1 cellular context compared by ENCODE assay signal in the genomic region with DNA sequence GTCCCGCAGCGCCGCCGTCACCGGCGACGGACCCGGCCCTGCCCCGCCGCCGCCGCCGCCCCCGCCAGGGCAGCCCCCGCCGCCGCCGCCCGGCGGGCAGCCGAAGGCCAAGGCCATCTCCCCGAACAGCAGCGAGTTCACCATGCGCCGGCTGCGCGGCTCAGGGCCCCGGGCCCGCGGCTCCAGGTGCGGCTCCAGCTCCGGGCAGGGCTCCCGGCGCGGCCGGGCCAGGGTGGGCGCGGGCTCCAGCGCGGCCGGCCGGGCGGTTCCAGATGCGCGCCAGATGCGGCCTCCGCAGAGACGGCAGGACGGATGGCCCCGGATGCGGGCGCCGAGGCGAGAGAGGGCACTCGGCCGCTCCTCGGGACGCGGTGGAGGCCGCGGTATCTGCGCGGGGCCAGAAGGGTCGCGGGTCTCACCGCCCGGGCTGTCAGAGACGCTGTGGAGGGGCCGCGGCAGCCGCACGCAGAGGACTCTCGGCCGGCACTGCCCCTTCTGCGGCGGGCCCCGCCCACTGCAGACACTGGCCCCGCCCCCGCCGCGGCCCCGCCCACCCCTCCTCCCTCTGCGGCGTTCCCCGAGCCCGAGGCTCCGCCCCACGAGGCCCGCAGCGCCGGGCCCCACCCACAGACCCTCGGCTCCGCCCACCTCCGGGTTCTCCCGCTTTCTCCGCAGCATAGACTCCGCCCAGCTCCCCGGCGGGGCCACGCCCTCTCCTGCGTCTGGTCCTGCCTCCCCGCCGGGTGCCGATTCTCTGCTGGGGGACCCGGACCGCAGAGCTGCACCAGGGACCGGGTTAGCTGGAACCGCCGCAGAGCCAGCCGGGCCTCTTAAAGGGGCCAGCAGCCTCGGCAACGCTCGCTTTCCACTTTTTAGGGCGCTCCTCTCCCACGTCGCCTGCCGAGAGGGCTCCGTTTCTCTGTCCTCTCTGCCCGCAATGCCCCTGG.
TF ChIP-seq lines count a peak whose summit lies in the region.

A gene (minus strand): TSS at position 488 of the 947 bp plus-strand sequence. CDS start 344 bp downstream, at position 144.

TF ChIP-seq in HepG2, 621 proteins besides CTCF, POLR2A, EP300 and RAD21 (continued from another document and continues in another):
- TF ChIP-seq, protein P1, sequence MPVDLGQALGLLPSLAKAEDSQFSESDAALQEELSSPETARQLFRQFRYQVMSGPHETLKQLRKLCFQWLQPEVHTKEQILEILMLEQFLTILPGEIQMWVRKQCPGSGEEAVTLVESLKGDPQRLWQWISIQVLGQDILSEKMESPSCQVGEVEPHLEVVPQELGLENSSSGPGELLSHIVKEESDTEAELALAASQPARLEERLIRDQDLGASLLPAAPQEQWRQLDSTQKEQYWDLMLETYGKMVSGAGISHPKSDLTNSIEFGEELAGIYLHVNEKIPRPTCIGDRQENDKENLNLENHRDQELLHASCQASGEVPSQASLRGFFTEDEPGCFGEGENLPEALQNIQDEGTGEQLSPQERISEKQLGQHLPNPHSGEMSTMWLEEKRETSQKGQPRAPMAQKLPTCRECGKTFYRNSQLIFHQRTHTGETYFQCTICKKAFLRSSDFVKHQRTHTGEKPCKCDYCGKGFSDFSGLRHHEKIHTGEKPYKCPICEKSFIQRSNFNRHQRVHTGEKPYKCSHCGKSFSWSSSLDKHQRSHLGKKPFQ (CRISPR knock-in tag; IDR thresholded peaks at IDR 0.05; ENCODE audit: insufficient replicate concordance) = peak; percentile 54
- TF ChIP-seq, protein P2, sequence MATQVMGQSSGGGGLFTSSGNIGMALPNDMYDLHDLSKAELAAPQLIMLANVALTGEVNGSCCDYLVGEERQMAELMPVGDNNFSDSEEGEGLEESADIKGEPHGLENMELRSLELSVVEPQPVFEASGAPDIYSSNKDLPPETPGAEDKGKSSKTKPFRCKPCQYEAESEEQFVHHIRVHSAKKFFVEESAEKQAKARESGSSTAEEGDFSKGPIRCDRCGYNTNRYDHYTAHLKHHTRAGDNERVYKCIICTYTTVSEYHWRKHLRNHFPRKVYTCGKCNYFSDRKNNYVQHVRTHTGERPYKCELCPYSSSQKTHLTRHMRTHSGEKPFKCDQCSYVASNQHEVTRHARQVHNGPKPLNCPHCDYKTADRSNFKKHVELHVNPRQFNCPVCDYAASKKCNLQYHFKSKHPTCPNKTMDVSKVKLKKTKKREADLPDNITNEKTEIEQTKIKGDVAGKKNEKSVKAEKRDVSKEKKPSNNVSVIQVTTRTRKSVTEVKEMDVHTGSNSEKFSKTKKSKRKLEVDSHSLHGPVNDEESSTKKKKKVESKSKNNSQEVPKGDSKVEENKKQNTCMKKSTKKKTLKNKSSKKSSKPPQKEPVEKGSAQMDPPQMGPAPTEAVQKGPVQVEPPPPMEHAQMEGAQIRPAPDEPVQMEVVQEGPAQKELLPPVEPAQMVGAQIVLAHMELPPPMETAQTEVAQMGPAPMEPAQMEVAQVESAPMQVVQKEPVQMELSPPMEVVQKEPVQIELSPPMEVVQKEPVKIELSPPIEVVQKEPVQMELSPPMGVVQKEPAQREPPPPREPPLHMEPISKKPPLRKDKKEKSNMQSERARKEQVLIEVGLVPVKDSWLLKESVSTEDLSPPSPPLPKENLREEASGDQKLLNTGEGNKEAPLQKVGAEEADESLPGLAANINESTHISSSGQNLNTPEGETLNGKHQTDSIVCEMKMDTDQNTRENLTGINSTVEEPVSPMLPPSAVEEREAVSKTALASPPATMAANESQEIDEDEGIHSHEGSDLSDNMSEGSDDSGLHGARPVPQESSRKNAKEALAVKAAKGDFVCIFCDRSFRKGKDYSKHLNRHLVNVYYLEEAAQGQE (IDR thresholded peaks at IDR 0.05; ENCODE audit: borderline replicate concordance in 1 of 2, low read depth in 1 of 2, low read length in 2 of 2) = 0 out of 4 replicates have a peak, but pooled peaks of 1 of the 2 experiments have one; percentile 17
- TF ChIP-seq, protein P3, sequence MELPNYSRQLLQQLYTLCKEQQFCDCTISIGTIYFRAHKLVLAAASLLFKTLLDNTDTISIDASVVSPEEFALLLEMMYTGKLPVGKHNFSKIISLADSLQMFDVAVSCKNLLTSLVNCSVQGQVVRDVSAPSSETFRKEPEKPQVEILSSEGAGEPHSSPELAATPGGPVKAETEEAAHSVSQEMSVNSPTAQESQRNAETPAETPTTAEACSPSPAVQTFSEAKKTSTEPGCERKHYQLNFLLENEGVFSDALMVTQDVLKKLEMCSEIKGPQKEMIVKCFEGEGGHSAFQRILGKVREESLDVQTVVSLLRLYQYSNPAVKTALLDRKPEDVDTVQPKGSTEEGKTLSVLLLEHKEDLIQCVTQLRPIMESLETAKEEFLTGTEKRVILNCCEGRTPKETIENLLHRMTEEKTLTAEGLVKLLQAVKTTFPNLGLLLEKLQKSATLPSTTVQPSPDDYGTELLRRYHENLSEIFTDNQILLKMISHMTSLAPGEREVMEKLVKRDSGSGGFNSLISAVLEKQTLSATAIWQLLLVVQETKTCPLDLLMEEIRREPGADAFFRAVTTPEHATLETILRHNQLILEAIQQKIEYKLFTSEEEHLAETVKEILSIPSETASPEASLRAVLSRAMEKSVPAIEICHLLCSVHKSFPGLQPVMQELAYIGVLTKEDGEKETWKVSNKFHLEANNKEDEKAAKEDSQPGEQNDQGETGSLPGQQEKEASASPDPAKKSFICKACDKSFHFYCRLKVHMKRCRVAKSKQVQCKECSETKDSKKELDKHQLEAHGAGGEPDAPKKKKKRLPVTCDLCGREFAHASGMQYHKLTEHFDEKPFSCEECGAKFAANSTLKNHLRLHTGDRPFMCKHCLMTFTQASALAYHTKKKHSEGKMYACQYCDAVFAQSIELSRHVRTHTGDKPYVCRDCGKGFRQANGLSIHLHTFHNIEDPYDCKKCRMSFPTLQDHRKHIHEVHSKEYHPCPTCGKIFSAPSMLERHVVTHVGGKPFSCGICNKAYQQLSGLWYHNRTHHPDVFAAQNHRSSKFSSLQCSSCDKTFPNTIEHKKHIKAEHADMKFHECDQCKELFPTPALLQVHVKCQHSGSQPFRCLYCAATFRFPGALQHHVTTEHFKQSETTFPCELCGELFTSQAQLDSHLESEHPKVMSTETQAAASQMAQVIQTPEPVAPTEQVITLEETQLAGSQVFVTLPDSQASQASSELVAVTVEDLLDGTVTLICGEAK (IDR thresholded peaks at IDR 0.05) = no peak
- TF ChIP-seq, protein P3 (CRISPR knock-in tag; IDR thresholded peaks at IDR 0.05) = no peak
- TF ChIP-seq KMT2A (CRISPR knock-in tag; IDR thresholded peaks at IDR 0.05) (no peak), ZSCAN30 (CRISPR knock-in tag; IDR thresholded peaks at IDR 0.05) (no peak), HOXA5 (CRISPR knock-in tag; IDR thresholded peaks at IDR 0.05) (peak; percentile 55; the same call in 1 of the 2 replicates), DNMT3B (CRISPR knock-in tag; conservative IDR thresholded peaks at IDR 0.05) (no peak), ZNF569 (CRISPR knock-in tag; IDR thresholded peaks at IDR 0.05; ENCODE audit: borderline replicate concordance) (no peak), ATF7-NPFF (CRISPR knock-in tag; IDR thresholded peaks at IDR 0.05; ENCODE audit: low read depth) (peak; percentile 49; the same call in 1 of the 2 replicates), MEF2D (CRISPR knock-in tag; IDR thresholded peaks at IDR 0.05) (no peak), AKAP8 (CRISPR knock-in tag; IDR thresholded peaks at IDR 0.05) (no peak), RBM39 (IDR thresholded peaks at IDR 0.05; ENCODE audit: low read depth, low read length, poor library complexity, severe bottlenecking) (no peak), CHCHD3 (CRISPR knock-in tag; IDR thresholded peaks at IDR 0.05) (no peak), ZNF761 (CRISPR knock-in tag; conservative IDR thresholded peaks at IDR 0.05) (0 out of 2 replicates have a peak, but pooled peaks have one; percentile 3), ZFAT (CRISPR knock-in tag; conservative IDR thresholded peaks at IDR 0.05) (0 out of 2 replicates have a peak, but pooled peaks have one; percentile 60), RNF2 (conservative IDR thresholded peaks at IDR 0.05; ENCODE audit: low read depth) (0 out of 2 replicates have a peak, but pooled peaks have one; percentile 21), RFXAP (CRISPR knock-in tag; IDR thresholded peaks at IDR 0.05; ENCODE audit: borderline replicate concordance) (no peak), KLF12 (CRISPR knock-in tag; IDR thresholded peaks at IDR 0.05; ENCODE audit: borderline replicate concordance) (0 out of 2 replicates have a peak, but pooled peaks have one; percentile 31)
- TF ChIP-seq, protein P4, sequence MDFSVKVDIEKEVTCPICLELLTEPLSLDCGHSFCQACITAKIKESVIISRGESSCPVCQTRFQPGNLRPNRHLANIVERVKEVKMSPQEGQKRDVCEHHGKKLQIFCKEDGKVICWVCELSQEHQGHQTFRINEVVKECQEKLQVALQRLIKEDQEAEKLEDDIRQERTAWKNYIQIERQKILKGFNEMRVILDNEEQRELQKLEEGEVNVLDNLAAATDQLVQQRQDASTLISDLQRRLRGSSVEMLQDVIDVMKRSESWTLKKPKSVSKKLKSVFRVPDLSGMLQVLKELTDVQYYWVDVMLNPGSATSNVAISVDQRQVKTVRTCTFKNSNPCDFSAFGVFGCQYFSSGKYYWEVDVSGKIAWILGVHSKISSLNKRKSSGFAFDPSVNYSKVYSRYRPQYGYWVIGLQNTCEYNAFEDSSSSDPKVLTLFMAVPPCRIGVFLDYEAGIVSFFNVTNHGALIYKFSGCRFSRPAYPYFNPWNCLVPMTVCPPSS (IDR thresholded peaks at IDR 0.05) = no peak
- TF ChIP-seq, protein P5, sequence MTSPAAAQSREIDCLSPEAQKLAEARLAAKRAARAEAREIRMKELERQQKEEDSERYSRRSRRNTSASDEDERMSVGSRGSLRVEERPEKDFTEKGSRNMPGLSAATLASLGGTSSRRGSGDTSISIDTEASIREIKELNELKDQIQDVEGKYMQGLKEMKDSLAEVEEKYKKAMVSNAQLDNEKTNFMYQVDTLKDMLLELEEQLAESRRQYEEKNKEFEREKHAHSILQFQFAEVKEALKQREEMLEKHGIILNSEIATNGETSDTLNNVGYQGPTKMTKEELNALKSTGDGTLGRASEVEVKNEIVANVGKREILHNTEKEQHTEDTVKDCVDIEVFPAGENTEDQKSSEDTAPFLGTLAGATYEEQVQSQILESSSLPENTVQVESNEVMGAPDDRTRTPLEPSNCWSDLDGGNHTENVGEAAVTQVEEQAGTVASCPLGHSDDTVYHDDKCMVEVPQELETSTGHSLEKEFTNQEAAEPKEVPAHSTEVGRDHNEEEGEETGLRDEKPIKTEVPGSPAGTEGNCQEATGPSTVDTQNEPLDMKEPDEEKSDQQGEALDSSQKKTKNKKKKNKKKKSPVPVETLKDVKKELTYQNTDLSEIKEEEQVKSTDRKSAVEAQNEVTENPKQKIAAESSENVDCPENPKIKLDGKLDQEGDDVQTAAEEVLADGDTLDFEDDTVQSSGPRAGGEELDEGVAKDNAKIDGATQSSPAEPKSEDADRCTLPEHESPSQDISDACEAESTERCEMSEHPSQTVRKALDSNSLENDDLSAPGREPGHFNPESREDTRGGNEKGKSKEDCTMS (CRISPR knock-in tag; conservative IDR thresholded peaks at IDR 0.05) = no peak
- TF ChIP-seq, protein P6, sequence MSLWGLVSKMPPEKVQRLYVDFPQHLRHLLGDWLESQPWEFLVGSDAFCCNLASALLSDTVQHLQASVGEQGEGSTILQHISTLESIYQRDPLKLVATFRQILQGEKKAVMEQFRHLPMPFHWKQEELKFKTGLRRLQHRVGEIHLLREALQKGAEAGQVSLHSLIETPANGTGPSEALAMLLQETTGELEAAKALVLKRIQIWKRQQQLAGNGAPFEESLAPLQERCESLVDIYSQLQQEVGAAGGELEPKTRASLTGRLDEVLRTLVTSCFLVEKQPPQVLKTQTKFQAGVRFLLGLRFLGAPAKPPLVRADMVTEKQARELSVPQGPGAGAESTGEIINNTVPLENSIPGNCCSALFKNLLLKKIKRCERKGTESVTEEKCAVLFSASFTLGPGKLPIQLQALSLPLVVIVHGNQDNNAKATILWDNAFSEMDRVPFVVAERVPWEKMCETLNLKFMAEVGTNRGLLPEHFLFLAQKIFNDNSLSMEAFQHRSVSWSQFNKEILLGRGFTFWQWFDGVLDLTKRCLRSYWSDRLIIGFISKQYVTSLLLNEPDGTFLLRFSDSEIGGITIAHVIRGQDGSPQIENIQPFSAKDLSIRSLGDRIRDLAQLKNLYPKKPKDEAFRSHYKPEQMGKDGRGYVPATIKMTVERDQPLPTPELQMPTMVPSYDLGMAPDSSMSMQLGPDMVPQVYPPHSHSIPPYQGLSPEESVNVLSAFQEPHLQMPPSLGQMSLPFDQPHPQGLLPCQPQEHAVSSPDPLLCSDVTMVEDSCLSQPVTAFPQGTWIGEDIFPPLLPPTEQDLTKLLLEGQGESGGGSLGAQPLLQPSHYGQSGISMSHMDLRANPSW (CRISPR knock-in tag; IDR thresholded peaks at IDR 0.05; ENCODE audit: borderline replicate concordance) = no peak
